13 cellular contexts compared by ENCODE assay signal in genomic region chr2:189658808-189659207, GRCh38. TPM values are rescaled to one million over a fixed set of nuclear protein-coding genes. Genes with fewer than 3 reads are reported as not detected.
DNase-seq lines count a peak whose midpoint lies in the region; ATAC-seq, FAIRE-seq and TF ChIP-seq lines count a peak whose summit lies in the region.
"Had no signal": no experiment of that assay in that cellular context is flagged by ENCODE, and none has a peak within 500 bp of the region (broad histone marks: within the 10 kb centered on the region; RNA-seq: fewer than 3 reads in every experiment).

No MANE protein-coding gene starts in this region.

- peaks cover 23% of the 10 kb centered on the region for H3K79me2 ChIP-seq in GM12878 (ENCODE audit: control insufficient read depth, insufficient read depth, low read length)

- RAD21 ChIA-PET in GM12878 (lab: Charles Lee; ENCODE audit: unreplicated experiment), result interaction anchor here (0.9 to 2.1 kb wide), 4 partner anchors 40 to 412 kb away, joined by 4 to 6 read pairs (median 6); no protein-coding TSS in a partner anchor

- no peak overlapping the region for H3K9ac ChIP-seq in GM12878 (ENCODE audit: control insufficient read depth, insufficient read depth, low read length)

- peaks cover 5% of the 10 kb centered on the region for H3K36me3 Mint-ChIP-seq in activated T-cell treated with anti-CD3 and anti-CD28 coated beads, Interleukin-2, amount 50 U/mL, for 24 hours (ENCODE audit: low read depth)
- peaks cover 3% of the 10 kb centered on the region for H3K36me3 Mint-ChIP-seq in activated T-cell treated with anti-CD3 and anti-CD28 coated beads, Interleukin-2, amount 50 U/mL, for 4 hours (ENCODE audit: insufficient read depth)

- intact Hi-C loops in GM12878 (cut with micrococcal nuclease; ENCODE audit: unreplicated experiment), result no loop called here
- intact Hi-C loops in spleen (cut with DNase I; ENCODE audit: low total_unique reads), result no loop called here

- H3K27ac ChIP-seq in GM12878 (ENCODE audit: control insufficient read depth, insufficient read depth), result no peak overlapping the region
- H3K27ac ChIP-seq in spleen, result peak overlapping the region; percentile 18 to 86 (median 75)
- H3K27ac ChIP-seq: SK-N-MC had no signal

- WGBS in GM12878 (ENCODE audit: insufficient coverage, insufficient replicate concordance, low lambda C conversion rate, missing lambda C conversion rate), result 19% methylated on average over 5 of the region's 5 CpGs
- 35 to 64% (median 55%) methylated on average over 5 of the region's 5 CpGs for WGBS in spleen, 5 donors

- BruUV-seq in GM12878 (replicated peaks; lab: Mats Ljungman, UMichigan), result no TSS peak

- H3K27me3 ChIP-seq in GM12878 (replicated peaks in 1 of 2; ENCODE audit: control insufficient read depth in 2 of 2, insufficient read depth in 2 of 2, low read length in 1 of 2) (no peaks in the 10 kb centered on the region), spleen (replicated peaks in 1 of 7) (no peaks in the 10 kb centered on the region)
- H3K27me3 ChIP-seq: tibial artery had no signal

- no peak for FAIRE-seq in GM12878 (lab: Jason Lieb, UNC)

- POLR2A ChIA-PET in GM12878 (lab: Charles Lee), result interaction anchor here (0.5 to 0.9 kb wide), 3 partner anchors 104 to 826 kb away, joined by 3 to 4 read pairs (median 4); partner anchors contain the start of gene OSGEPL1

- peak overlapping the region; percentile 50 for H3K27ac Mint-ChIP-seq in activated T-cell treated with anti-CD3 and anti-CD28 coated beads, Interleukin-2, amount 50 U/mL, for 24 hours

- no peaks in the 10 kb centered on the region for H3K27me3 Mint-ChIP-seq in activated T-cell treated with anti-CD3 and anti-CD28 coated beads, Interleukin-2, amount 50 U/mL, for 24 hours
- H3K27me3 Mint-ChIP-seq in activated T-cell treated with anti-CD3 and anti-CD28 coated beads, Interleukin-2, amount 50 U/mL, for 4 hours (ENCODE audit: low read depth), result no peaks in the 10 kb centered on the region

- H3K4me2 ChIP-seq in GM12878 (ENCODE audit: control insufficient read depth, insufficient read depth), result no peak overlapping the region

- DNase-seq in activated T-cell treated with anti-CD3 and anti-CD28 coated beads, Interleukin-2, amount 50 U/mL, for 24 hours, result no peak
- no peak for DNase-seq in activated T-cell treated with anti-CD3 and anti-CD28 coated beads, Interleukin-2, amount 50 U/mL, for 4 hours
- peak; percentile 24 to 67 for DNase-seq in NOMO-1 (lab: John Stamatoyannopoulos, UW; ENCODE audit: unreplicated experiment in 2 of 2)
- no peak for DNase-seq in GM12878 (ENCODE audit: low read depth, low spot score)
- DNase-seq in spleen, result peak; percentile 82
- no peak for DNase-seq in activated CD4-positive, CD25-positive, alpha-beta regulatory T cell (lab: John Stamatoyannopoulos, UW)
- DNase-seq in NCI-H187 treated with DMSO at 0.1 percent for 48 hours (lab: John Stamatoyannopoulos, UW), result no peak
- DNase-seq: mammary epithelial cell, NCI-H1092 treated with DMSO at 0.1 percent for 48 hours, NCI-H524 treated with DMSO at 0.1 percent for 48 hours, tibial artery had no signal

- H4K20me1 ChIP-seq in GM12878 (ENCODE audit: control insufficient read depth, insufficient read depth), result no peaks in the 10 kb centered on the region

- H3K4me1 Mint-ChIP-seq in activated T-cell treated with anti-CD3 and anti-CD28 coated beads, Interleukin-2, amount 50 U/mL, for 24 hours (ENCODE audit: low read depth), result peaks cover 46% of the 10 kb centered on the region
- peaks cover 43% of the 10 kb centered on the region for H3K4me1 Mint-ChIP-seq in activated T-cell treated with anti-CD3 and anti-CD28 coated beads, Interleukin-2, amount 50 U/mL, for 4 hours (ENCODE audit: low read depth)

- CTCF ChIA-PET in GM12878 (lab: Yijun Ruan, JAX), result interaction anchor here (1.3 to 9.9 kb wide), 15 partner anchors 9 to 413 kb away, joined by 3 to 163 read pairs (median 7); partner anchors contain the start of genes ANKAR and OSGEPL1

- in situ Hi-C loops in GM12878 (cut with MboI), result no loop called here

- H3K4me3 Mint-ChIP-seq in activated T-cell treated with anti-CD3 and anti-CD28 coated beads, Interleukin-2, amount 50 U/mL, for 24 hours, result no peak overlapping the region
- H3K4me3 Mint-ChIP-seq in activated T-cell treated with anti-CD3 and anti-CD28 coated beads, Interleukin-2, amount 50 U/mL, for 4 hours, result no peak overlapping the region

- TF ChIP-seq RAD21 in GM12878 (IDR thresholded peaks at IDR 0.05; ENCODE audit: insufficient read depth, low read depth, low read length), result no peak

- H2AFZ ChIP-seq in GM12878 (ENCODE audit: control insufficient read depth, low read depth, low read length), result peak overlapping the region; percentile 29

- H3K4me3 ChIP-seq in GM12878 (no peak overlapping the region), spleen (peak overlapping the region in 1 of 8 donors; percentile 35)
- H3K4me3 ChIP-seq: SK-N-MC, tibial artery had no signal

- H3K36me3 ChIP-seq in GM12878 (ENCODE audit: control insufficient read depth in 2 of 2, insufficient read depth in 2 of 2, low read length in 1 of 2), result no peaks in the 10 kb centered on the region
- H3K36me3 ChIP-seq in spleen, result no peaks in the 10 kb centered on the region
- H3K36me3 ChIP-seq: tibial artery had no signal

- peaks cover 13% of the 10 kb centered on the region; the same call in 1 of the 2 replicates for H3K4me1 ChIP-seq in GM12878 (ENCODE audit: control insufficient read depth, insufficient read depth, low read length)
- H3K4me1 ChIP-seq in spleen, result peaks cover 18 to 55% (median 45%) of the 10 kb centered on the region in 6 donors

- no peak for ATAC-seq in activated T-cell treated with anti-CD3 and anti-CD28 coated beads, Interleukin-2, amount 50 U/mL, for 4 hours
- no peak for ATAC-seq in GM12878
- no peak for ATAC-seq in HG03139 (IDR thresholded peaks at IDR 0.05; ENCODE audit: unreplicated experiment)

- no peak for TF ChIP-seq POLR2A in GM12878 (IDR thresholded peaks at IDR 0.05; ENCODE audit: low read depth, low read length)
- no peak for TF ChIP-seq POLR2A in spleen (IDR thresholded peaks at IDR 0.05)

- no peaks in the 10 kb centered on the region for H3K9me3 Mint-ChIP-seq in activated T-cell treated with anti-CD3 and anti-CD28 coated beads, Interleukin-2, amount 50 U/mL, for 24 hours
- no peaks in the 10 kb centered on the region for H3K9me3 Mint-ChIP-seq in activated T-cell treated with anti-CD3 and anti-CD28 coated beads, Interleukin-2, amount 50 U/mL, for 4 hours

- no peak for TF ChIP-seq EP300 in GM12878 (IDR thresholded peaks at IDR 0.05; ENCODE audit: borderline replicate concordance in 1 of 2, control insufficient read depth in 1 of 2, low read depth in 2 of 2, low read length in 2 of 2)

- TF ChIP-seq CTCF in GM12878 (IDR thresholded peaks at IDR 0.05 in 2 of 3, conservative IDR thresholded peaks at IDR 0.05 in 1 of 3; ENCODE audit: control insufficient read depth in 2 of 3, extremely low read depth in 1 of 3, insufficient read depth in 1 of 3, low read depth in 3 of 3, low read length in 3 of 3) (no peak), spleen (IDR thresholded peaks at IDR 0.05 in 8 of 11, conservative IDR thresholded peaks at IDR 0.05 in 3 of 11) (no peak)

- SMC1A ChIA-PET in GM12878 (lab: Charles Lee; ENCODE audit: uncharacterized antibody, unreplicated experiment), result interaction anchor here (0.9 to 6.9 kb wide), 14 partner anchors 8 to 423 kb away, joined by 3 to 71 read pairs (median 6); partner anchors contain the start of gene ANKAR

- H3K9me3 ChIP-seq in GM12878 (replicated peaks; ENCODE audit: control insufficient read depth, insufficient read depth, low read length) (no peaks in the 10 kb centered on the region), spleen (no peaks in the 10 kb centered on the region)
- H3K9me3 ChIP-seq: tibial artery had no signal

RNA-seq across cellular contexts. Expression of gene ASNSD1, which starts 2.5 kb away (rescaled TPM):
- total RNA-seq in activated T-cell treated with anti-CD3 and anti-CD28 coated beads, Interleukin-2, amount 50 U/mL, for 4 hours, result 10 to 100 TPM; 61.7 to 78.7 (median 70.2) TPM
- 26.2 and 27.2 TPM in 2 replicates for total RNA-seq in GM12878 (2013; cell fraction: nucleolus; rRNA removed)
- total RNA-seq in GM12878 (2014; rRNA removed) (48.0 and 58.4 TPM in 2 replicates), GM12878 (2014; rRNA removed; fragmentation: Illumina TruSeq; extraction: Trizol) (71.5 and 79.3 TPM in 2 replicates), GM12878 (2021) (39.5 and 43.2 TPM in 2 replicates), spleen (10 to 100 TPM; 28.1 to 50.8 (median 33.9) TPM)
- polyA plus RNA-seq in GM12878 (2011; ENCODE audit: low read depth), result 42.4 TPM
- polyA plus RNA-seq in GM12878 (2011; rRNA removed) (39.1 and 63.6 TPM in 2 replicates), GM12878 (2014; fragmentation: Illumina TruSeq; extraction: Trizol) (89.8 and 119 TPM in 2 replicates), GM12878 (2014; fragmentation: Nextera tagmentation; extraction: Ambion mirVana) (10 to 100 TPM; 70.1 to 74.1 TPM), GM12878 (2014; rRNA removed) (37.6 and 42.6 TPM in 2 replicates), GM12878 (2016; fragmentation: Nextera tagmentation; extraction: Ambion mirVana) (10 to 100 TPM; 77.4 to 82.1 TPM), spleen (10 to 100 TPM; 30.1 to 33.4 (median 30.4) TPM)
- 12.1 and 12.3 TPM in 2 replicates for polyA plus RNA-seq in GM12878 (2011; cell fraction: cytosol; rRNA removed)
- 16.0 and 17.7 TPM in 2 replicates for polyA plus RNA-seq in GM12878 (2011; cell fraction: nucleus; rRNA removed)
- polyA plus RNA-seq in GM12878 (2012), result 32.1 and 32.6 TPM in 2 replicates
- polyA minus RNA-seq in GM12878 (2011; rRNA and poly(A)+ RNA removed), result 24.7 and 31.5 TPM in 2 replicates
- 21.3 and 31.0 TPM in 2 replicates for polyA minus RNA-seq in GM12878 (2011; cell fraction: cytosol; rRNA and poly(A)+ RNA removed)
- polyA minus RNA-seq in GM12878 (2011; cell fraction: nucleus; rRNA and poly(A)+ RNA removed), result 13.3 and 16.4 TPM in 2 replicates

RNA-seq across cellular contexts. Expression of gene ANKAR, which starts 15.7 kb away (rescaled TPM):
- total RNA-seq in activated T-cell treated with anti-CD3 and anti-CD28 coated beads, Interleukin-2, amount 50 U/mL, for 4 hours, result 1 to 10 TPM; 2.0 to 3.2 (median 3.0) TPM
- total RNA-seq in GM12878 (2013; cell fraction: nucleolus; rRNA removed), result 19.2 and 21.8 TPM in 2 replicates
- 3.9 and 4.1 TPM in 2 replicates for total RNA-seq in GM12878 (2014; rRNA removed)
- 4.2 and 5.2 TPM in 2 replicates for total RNA-seq in GM12878 (2014; rRNA removed; fragmentation: Illumina TruSeq; extraction: Trizol)
- 1.7 and 2.0 TPM in 2 replicates for total RNA-seq in GM12878 (2021)
- polyA plus RNA-seq in GM12878 (2011; ENCODE audit: low read depth), result 0.87 TPM
- 1.7 and 2.4 TPM in 2 replicates for polyA plus RNA-seq in GM12878 (2011; rRNA removed)
- 0.33 and 0.67 TPM in 2 replicates for polyA plus RNA-seq in GM12878 (2011; cell fraction: cytosol; rRNA removed)
- 1.4 and 1.5 TPM in 2 replicates for polyA plus RNA-seq in GM12878 (2011; cell fraction: nucleus; rRNA removed)
- polyA plus RNA-seq in GM12878 (2012), result 1.5 and 1.7 TPM in 2 replicates
- 2.4 and 2.5 TPM in 2 replicates for polyA plus RNA-seq in GM12878 (2014; fragmentation: Illumina TruSeq; extraction: Trizol)
- polyA plus RNA-seq in GM12878 (2014; fragmentation: Nextera tagmentation; extraction: Ambion mirVana), result 1 to 10 TPM; 1.3 to 2.9 TPM
- 2.9 and 3.0 TPM in 2 replicates for polyA plus RNA-seq in GM12878 (2014; rRNA removed)
- 1 to 10 TPM; 1.9 to 3.3 TPM for polyA plus RNA-seq in GM12878 (2016; fragmentation: Nextera tagmentation; extraction: Ambion mirVana)
- polyA minus RNA-seq in GM12878 (2011; rRNA and poly(A)+ RNA removed), result 2.3 and 2.5 TPM in 2 replicates
- polyA minus RNA-seq in GM12878 (2011; cell fraction: cytosol; rRNA and poly(A)+ RNA removed), result 0.40 and 1.4 TPM in 2 replicates
- 2.9 and 5.5 TPM in 2 replicates for polyA minus RNA-seq in GM12878 (2011; cell fraction: nucleus; rRNA and poly(A)+ RNA removed)
- total RNA-seq in spleen, result 10 to 100 TPM; 10.8 to 32.3 (median 16.2) TPM
- polyA plus RNA-seq in spleen, result 1 to 10 TPM; 3.1 to 3.6 (median 3.5) TPM

Comparison
In these comparisons a context has a peak if more than half of its experiments do, and no peak if none do; other contexts are left out.
1. DNase-seq: peak in NOMO-1 (2 of 2) and spleen (single experiment); none in activated T-cell treated with anti-CD3 and anti-CD28 coated beads, Interleukin-2, amount 50 U/mL, for 24 hours (single experiment), activated T-cell treated with anti-CD3 and anti-CD28 coated beads, Interleukin-2, amount 50 U/mL, for 4 hours (single experiment), GM12878 (single experiment), activated CD4-positive, CD25-positive, alpha-beta regulatory T cell (0 of 4) and NCI-H187 treated with DMSO at 0.1 percent for 48 hours (single experiment).